21 cellular contexts compared by ENCODE assay signal in the genomic region with DNA sequence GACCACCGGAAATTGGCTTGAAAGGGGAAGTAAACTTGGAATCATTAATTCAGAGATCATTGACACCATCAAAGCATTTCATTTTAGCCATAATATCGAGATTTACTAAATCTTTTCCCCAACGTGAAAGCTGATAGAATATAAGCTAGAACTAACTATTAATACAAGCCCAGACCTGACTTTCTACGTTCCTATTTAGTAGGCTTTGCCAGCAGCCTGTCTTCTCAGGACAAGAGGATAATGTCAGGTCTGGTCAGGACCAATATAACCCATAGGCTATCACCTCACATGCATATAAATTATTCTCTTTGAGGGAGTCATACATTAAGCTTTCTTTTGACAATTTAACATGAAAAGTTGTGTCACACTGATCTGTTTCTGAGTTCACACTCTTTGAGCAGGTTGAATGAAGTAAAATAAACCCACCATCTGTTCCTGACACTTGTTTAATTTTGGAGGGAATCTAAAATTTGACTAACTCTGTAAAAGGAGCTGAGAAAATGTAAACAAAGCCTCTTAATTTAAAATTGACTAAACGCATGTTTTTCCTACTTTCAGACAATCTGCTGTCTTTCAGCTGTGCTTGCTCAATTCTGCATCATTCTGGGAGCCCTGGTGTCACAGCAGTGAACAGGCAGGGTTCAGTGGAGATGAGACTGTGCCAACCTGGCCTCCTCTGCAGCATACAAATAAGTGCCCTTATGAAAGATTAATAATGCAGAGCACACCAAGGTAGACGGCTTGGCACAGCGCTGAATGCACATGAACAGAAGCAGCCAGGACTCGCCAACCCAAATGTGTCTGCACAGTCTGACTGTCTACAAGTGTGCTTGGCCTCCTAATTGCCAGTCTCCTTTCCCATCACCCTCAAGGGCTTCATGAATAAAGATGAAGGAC.
DNase-seq lines count a peak whose midpoint lies in the region; ATAC-seq and TF ChIP-seq lines count a peak whose summit lies in the region.
"Had no signal": no experiment of that assay in that cellular context is flagged by ENCODE, and none has a peak within 500 bp of the region (broad histone marks: within the 10 kb centered on the region; RNA-seq: fewer than 3 reads in every experiment).

No MANE protein-coding gene starts in this region.

- H3K4me3 ChIP-seq in mesenchymal stem cell (ENCODE audit: insufficient read depth in 1 of 2, low read depth in 1 of 2, low read length in 2 of 2) (no peak overlapping the region), esophagus muscularis mucosa (no peak overlapping the region)
- H3K4me3 ChIP-seq: cardiac muscle cell, gastrocnemius medialis, thyroid gland had no signal

- H3K4ac ChIP-seq in mesenchymal stem cell (ENCODE audit: low read depth in 1 of 2, low read length in 2 of 2), result no peak overlapping the region

- in situ Hi-C loops in ACHN (cut with HindIII; ENCODE audit: low pct_ligation_motif_present, low pct_unique_long_range_greater_than_20kb, low sequenced_read_pairs), result no loop called here

- no peaks in the 10 kb centered on the region for H3K79me1 ChIP-seq in mesenchymal stem cell (replicated peaks; ENCODE audit: low read length, poor library complexity, severe bottlenecking)

- H3K36me3 ChIP-seq in mesenchymal stem cell (ENCODE audit: control insufficient read depth in 1 of 2, insufficient read depth in 2 of 2, low read depth in 1 of 2, low read length in 2 of 2) (no peaks in the 10 kb centered on the region), esophagus muscularis mucosa (no peaks in the 10 kb centered on the region)
- H3K36me3 ChIP-seq: cardiac muscle cell, gastrocnemius medialis, thyroid gland had no signal

- H3K9me3 ChIP-seq in mesenchymal stem cell (ENCODE audit: control insufficient read depth, low read length) (peaks cover 8% of the 10 kb centered on the region), esophagus muscularis mucosa (peaks cover 0 to 13% (median 8%) of the 10 kb centered on the region in 4 donors)
- H3K9me3 ChIP-seq: gastrocnemius medialis, thyroid gland had no signal

- no peak overlapping the region for H2AFZ ChIP-seq in mesenchymal stem cell (ENCODE audit: low read depth, low read length)

- no peak for ATAC-seq in GM21367 (IDR thresholded peaks at IDR 0.05; ENCODE audit: unreplicated experiment)
- ATAC-seq: activated T-helper 17 cell treated with anti-CD3 and anti-CD28 coated beads, Interleukin-2, amount 50 U/mL, for 72 hours; gastrocnemius medialis; left cardiac atrium; natural killer cell treated with Interleukin-12 subunit alpha and Interleukin-12 subunit beta and Interleukin-15 and Interleukin-18, amount 100 ng/mL, for 72 hours; stimulated activated naive B cell treated with anti-CD40 and anti-IgM and Interleukin-4, amounts not matched to agents 10 μg/mL and 1 μg/mL and 100 μg/mL, for 72 hours had no signal

- H3K27ac ChIP-seq in caudate nucleus (ENCODE audit: low read depth, low read length) (no peak overlapping the region), mesenchymal stem cell (ENCODE audit: low read length, poor library complexity, severe bottlenecking) (no peak overlapping the region), esophagus muscularis mucosa (replicated peaks in 1 of 4) (no peak overlapping the region)
- H3K27ac ChIP-seq: cardiac muscle cell, gastrocnemius medialis, thyroid gland had no signal

- WGBS in mesenchymal stem cell, result 84% methylated on average over 8 of the region's 8 CpGs
- 45% methylated on average over 8 of the region's 8 CpGs for WGBS in esophagus muscularis mucosa

- no peak overlapping the region for H2BK12ac ChIP-seq in mesenchymal stem cell (ENCODE audit: low read length in 2 of 2)

- no peak overlapping the region for H2BK120ac ChIP-seq in mesenchymal stem cell (ENCODE audit: low read depth, low read length)

- no peak overlapping the region for H2BK5ac ChIP-seq in mesenchymal stem cell (ENCODE audit: low read depth, low read length, poor library complexity, severe bottlenecking)

- no peak for TF ChIP-seq EP300 in esophagus muscularis mucosa (IDR thresholded peaks at IDR 0.05)

- H4K91ac ChIP-seq in mesenchymal stem cell (ENCODE audit: low read length), result no peak overlapping the region

- no peak overlapping the region for H3K9ac ChIP-seq in mesenchymal stem cell (ENCODE audit: low read length)

- H3K4me1 ChIP-seq in mesenchymal stem cell (ENCODE audit: control insufficient read depth, insufficient read depth, low read depth, low read length) (no peaks in the 10 kb centered on the region), esophagus muscularis mucosa (peaks cover 0 to 5% (median 3%) of the 10 kb centered on the region in 4 donors)
- H3K4me1 ChIP-seq: gastrocnemius medialis, thyroid gland had no signal

- no peak for TF ChIP-seq CTCF in esophagus muscularis mucosa (IDR thresholded peaks at IDR 0.05)

- H3K27me3 ChIP-seq in mesenchymal stem cell (ENCODE audit: control insufficient read depth in 1 of 2, insufficient read depth in 1 of 2, low read length in 2 of 2) (no peaks in the 10 kb centered on the region), esophagus muscularis mucosa (no peaks in the 10 kb centered on the region)
- H3K27me3 ChIP-seq: cardiac muscle cell, gastrocnemius medialis, thyroid gland had no signal

- H3K18ac ChIP-seq in mesenchymal stem cell (ENCODE audit: low read depth in 1 of 2, low read length in 2 of 2), result no peak overlapping the region

- H2AK5ac ChIP-seq in mesenchymal stem cell (ENCODE audit: low read length, severe bottlenecking), result no peak overlapping the region

- DNase-seq in DMS 273 treated with DMSO at 0.1 percent for 48 hours (lab: John Stamatoyannopoulos, UW) (peak; percentile 62), NCI-H2171 (lab: John Stamatoyannopoulos, UW) (peak; percentile 43), caudate nucleus (lab: John Stamatoyannopoulos, UW) (peak in 50 of 61 donors; percentile 2 to 91 (median 47)), medulla oblongata (ENCODE audit: extremely low spot score) (peak; percentile 80), mesenchymal stem cell (no peak), esophagus muscularis mucosa (ENCODE audit: extremely low spot score) (no peak), ACHN (no peak)
- DNase-seq: activated CD4-positive, alpha-beta T cell treated with anti-CD3 and anti-CD28 coated beads, Interleukin-2, amount 10 ng/mL, durations not matched to agents 7 days and 5 days; DMS153; gastrocnemius medialis; left cardiac atrium; NCI-H146; NCI-H526; SHP77 treated with DMSO at 0.1 percent for 48 hours; stimulated activated CD4-positive, alpha-beta T cell treated with anti-CD3 and anti-CD28 coated beads, Interleukin-1b, Interleukin-23, amount 100 ng/mL, for 48 hours; stimulated activated naive B cell treated with anti-CD40 and anti-IgM and Interleukin-4, amounts not matched to agents 10 μg/mL and 1 μg/mL and 100 μg/mL, for 72 hours; thyroid gland had no signal

- intact Hi-C loops in esophagus muscularis mucosa (cut with DNase I), result no loop called here

- no peak overlapping the region for H4K8ac ChIP-seq in mesenchymal stem cell (ENCODE audit: low read length)

- peak overlapping the region in 1 of 2 experiments; percentile 41 for H3K23ac ChIP-seq in mesenchymal stem cell (ENCODE audit: low read length in 2 of 2)

- H3K4me2 ChIP-seq in mesenchymal stem cell (ENCODE audit: low read length, poor library complexity, severe bottlenecking), result no peak overlapping the region

- no peak for TF ChIP-seq POLR2A in esophagus muscularis mucosa (IDR thresholded peaks at IDR 0.05; ENCODE audit: low read depth)

- H3K14ac ChIP-seq in mesenchymal stem cell (ENCODE audit: low read length in 2 of 2), result no peak overlapping the region

- no peak overlapping the region for H2BK15ac ChIP-seq in mesenchymal stem cell (ENCODE audit: low read depth, poor library complexity, severe bottlenecking)

Comparison
In these comparisons a context has a peak if more than half of its experiments do, and no peak if none do; other contexts are left out.
1. DNase-seq: peak in DMS 273 treated with DMSO at 0.1 percent for 48 hours (single experiment), NCI-H2171 (single experiment), caudate nucleus (50 of 61) and medulla oblongata (single experiment); none in mesenchymal stem cell (single experiment), esophagus muscularis mucosa (single experiment) and ACHN (single experiment).